Comparison of ENCODE assay signal across 7 cellular contexts in the genomic region with DNA sequence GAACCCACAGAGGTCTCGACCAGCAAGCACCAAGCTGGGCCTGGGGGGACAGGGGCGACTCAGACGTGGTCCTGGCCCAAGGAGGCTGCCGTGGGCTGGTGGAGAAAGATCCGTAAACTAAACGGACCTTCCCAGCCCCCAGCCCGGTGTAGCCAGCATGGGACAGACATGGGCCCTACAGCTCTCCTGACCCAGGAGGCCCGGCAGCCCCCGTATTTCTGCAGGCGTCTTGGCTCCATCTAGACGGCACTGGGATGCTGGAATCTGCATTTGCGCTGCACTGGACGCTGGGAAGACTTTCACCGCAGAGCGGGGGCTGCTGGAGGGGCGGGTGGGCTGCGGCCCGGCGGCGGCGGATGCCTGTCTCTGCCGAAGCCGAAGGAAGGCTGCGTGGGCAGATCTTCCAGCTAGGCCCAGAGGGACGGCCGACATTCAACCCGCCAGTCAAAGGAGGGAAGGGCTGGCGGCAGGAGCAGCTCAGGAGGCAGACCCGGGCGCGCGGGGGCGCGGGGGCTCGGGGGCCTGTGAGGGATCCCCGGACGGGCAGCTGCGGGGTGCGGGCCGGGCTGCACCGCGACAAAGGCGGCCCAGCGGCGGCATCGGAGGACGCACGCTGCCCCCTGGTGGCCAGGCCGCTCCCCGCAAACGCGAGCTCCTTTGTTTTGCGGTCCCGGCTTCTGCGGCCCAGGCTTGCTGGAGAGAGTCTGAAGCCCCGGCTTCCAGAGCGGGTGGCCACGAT.
A peak's percentile ranks its signal among the peaks of the same experiment; 100 is the strongest.
DNase-seq lines count a peak whose midpoint lies in the region; ATAC-seq and TF ChIP-seq lines count a peak whose summit lies in the region.

No MANE protein-coding gene starts in this region.

- TF ChIP-seq CTCF in OCI-LY3 (IDR thresholded peaks at IDR 0.05; ENCODE audit: low read depth, low read length) (peak; percentile 68), natural killer cell (IDR thresholded peaks at IDR 0.05) (peak; percentile 49)

- H3K4me3 Mint-ChIP-seq in activated T-cell treated with anti-CD3 and anti-CD28 coated beads, Interleukin-2, amount 50 U/mL, for 24 hours, result no peak overlapping the region
- H3K4me3 Mint-ChIP-seq in natural killer cell, result no peak overlapping the region
- peak overlapping the region in 1 of 2 donors; percentile 34 for H3K4me3 Mint-ChIP-seq in stimulated activated naive CD8-positive, alpha-beta T cell treated with anti-CD3 and anti-CD28 coated beads, Interleukin-15, amount 100 ng/mL, for 72 hours

- no peaks in the 10 kb centered on the region for H3K36me3 ChIP-seq in OCI-LY3 (replicated peaks; ENCODE audit: low read depth, low read length)

- H3K36me3 Mint-ChIP-seq in activated T-cell treated with anti-CD3 and anti-CD28 coated beads, Interleukin-2, amount 50 U/mL, for 24 hours (ENCODE audit: low read depth), result no peaks in the 10 kb centered on the region
- H3K36me3 Mint-ChIP-seq in natural killer cell, result no peaks in the 10 kb centered on the region

- no peaks in the 10 kb centered on the region for H3K4me1 ChIP-seq in OCI-LY3 (ENCODE audit: low read length)

- H3K9me3 ChIP-seq in OCI-LY3 (ENCODE audit: insufficient read depth, low read length), result no peaks in the 10 kb centered on the region

- no peaks in the 10 kb centered on the region for H3K79me2 ChIP-seq in OCI-LY3 (ENCODE audit: low read length)

- no peak overlapping the region for H3K27ac ChIP-seq in OCI-LY3 (ENCODE audit: low read length)

- H3K4me1 Mint-ChIP-seq in activated T-cell treated with anti-CD3 and anti-CD28 coated beads, Interleukin-2, amount 50 U/mL, for 24 hours (ENCODE audit: low read depth), result peaks cover 2% of the 10 kb centered on the region
- H3K4me1 Mint-ChIP-seq in natural killer cell, result peaks cover 0 to 5% of the 10 kb centered on the region in 2 donors
- H3K4me1 Mint-ChIP-seq in stimulated activated naive CD8-positive, alpha-beta T cell treated with anti-CD3 and anti-CD28 coated beads, Interleukin-15, amount 100 ng/mL, for 72 hours, result no peaks in the 10 kb centered on the region

- H3K27me3 Mint-ChIP-seq in activated T-cell treated with anti-CD3 and anti-CD28 coated beads, Interleukin-2, amount 50 U/mL, for 24 hours, result peaks cover 54% of the 10 kb centered on the region
- peaks cover 16 to 23% of the 10 kb centered on the region in 2 donors for H3K27me3 Mint-ChIP-seq in natural killer cell (ENCODE audit: low read depth in 2 of 2)
- H3K27me3 Mint-ChIP-seq in stimulated activated naive CD8-positive, alpha-beta T cell treated with anti-CD3 and anti-CD28 coated beads, Interleukin-15, amount 100 ng/mL, for 72 hours, result peaks cover 65% of the 10 kb centered on the region

- intact Hi-C loops in natural killer cell (cut with micrococcal nuclease), result loop anchor here (5.0 kb wide), 2 partner anchors 694 to 1019 kb away; partner anchors contain the start of gene BOD1

- no peaks in the 10 kb centered on the region for H4K20me1 ChIP-seq in OCI-LY3 (ENCODE audit: insufficient read depth, low read length)

- H2AFZ ChIP-seq in OCI-LY3 (ENCODE audit: low read depth, low read length), result no peak overlapping the region

- ATAC-seq in GM18498 (IDR thresholded peaks at IDR 0.05; ENCODE audit: unreplicated experiment), result peak; percentile 69
- peak; percentile 62 for ATAC-seq in HG03103 (IDR thresholded peaks at IDR 0.05; ENCODE audit: low read depth, unreplicated experiment)
- peak in 2 of 3 donors; percentile 55 to 77 for ATAC-seq in natural killer cell
- ATAC-seq in stimulated activated naive CD8-positive, alpha-beta T cell treated with anti-CD3 and anti-CD28 coated beads, Interleukin-15, amount 100 ng/mL, for 72 hours, result peak; percentile 75

- no peak overlapping the region for H3K9ac ChIP-seq in OCI-LY3 (ENCODE audit: low read length)

- no peak overlapping the region; the same call in 1 of the 2 replicates for H3K4me2 ChIP-seq in OCI-LY3 (ENCODE audit: low read length)

- no peak overlapping the region for H3K4me3 ChIP-seq in OCI-LY3 (ENCODE audit: low read length)

- H3K9me3 Mint-ChIP-seq in activated T-cell treated with anti-CD3 and anti-CD28 coated beads, Interleukin-2, amount 50 U/mL, for 24 hours, result no peaks in the 10 kb centered on the region
- no peaks in the 10 kb centered on the region for H3K9me3 Mint-ChIP-seq in natural killer cell
- no peaks in the 10 kb centered on the region for H3K9me3 Mint-ChIP-seq in stimulated activated naive CD8-positive, alpha-beta T cell treated with anti-CD3 and anti-CD28 coated beads, Interleukin-15, amount 100 ng/mL, for 72 hours

- DNase-seq in activated T-cell treated with anti-CD3 and anti-CD28 coated beads, Interleukin-2, amount 50 U/mL, for 24 hours, result peak; percentile 77
- DNase-seq in fibroblast of gingiva (ENCODE audit: low read depth) (peak; percentile 42), natural killer cell (peak; percentile 22)
- DNase-seq in stimulated activated naive CD8-positive, alpha-beta T cell treated with anti-CD3 and anti-CD28 coated beads, Interleukin-15, amount 100 ng/mL, for 72 hours, result peak; percentile 61 to 69

- H3K27me3 ChIP-seq in OCI-LY3 (ENCODE audit: low read depth, low read length), result no peaks in the 10 kb centered on the region; the same call in 1 of the 2 replicates

- no peak overlapping the region for H3K27ac Mint-ChIP-seq in activated T-cell treated with anti-CD3 and anti-CD28 coated beads, Interleukin-2, amount 50 U/mL, for 24 hours
- no peak overlapping the region for H3K27ac Mint-ChIP-seq in natural killer cell
- no peak overlapping the region for H3K27ac Mint-ChIP-seq in stimulated activated naive CD8-positive, alpha-beta T cell treated with anti-CD3 and anti-CD28 coated beads, Interleukin-15, amount 100 ng/mL, for 72 hours

Comparison
In these comparisons a context has a peak if more than half of its experiments do, and no peak if none do; other contexts are left out.
1. DNase-seq: peak in every context shown above with its lines; median percentile 77 in activated T-cell treated with anti-CD3 and anti-CD28 coated beads, Interleukin-2, amount 50 U/mL, for 24 hours; 65 in stimulated activated naive CD8-positive, alpha-beta T cell treated with anti-CD3 and anti-CD28 coated beads, Interleukin-15, amount 100 ng/mL, for 72 hours; 42 in fibroblast of gingiva; 22 in natural killer cell.